In the genomic region with DNA sequence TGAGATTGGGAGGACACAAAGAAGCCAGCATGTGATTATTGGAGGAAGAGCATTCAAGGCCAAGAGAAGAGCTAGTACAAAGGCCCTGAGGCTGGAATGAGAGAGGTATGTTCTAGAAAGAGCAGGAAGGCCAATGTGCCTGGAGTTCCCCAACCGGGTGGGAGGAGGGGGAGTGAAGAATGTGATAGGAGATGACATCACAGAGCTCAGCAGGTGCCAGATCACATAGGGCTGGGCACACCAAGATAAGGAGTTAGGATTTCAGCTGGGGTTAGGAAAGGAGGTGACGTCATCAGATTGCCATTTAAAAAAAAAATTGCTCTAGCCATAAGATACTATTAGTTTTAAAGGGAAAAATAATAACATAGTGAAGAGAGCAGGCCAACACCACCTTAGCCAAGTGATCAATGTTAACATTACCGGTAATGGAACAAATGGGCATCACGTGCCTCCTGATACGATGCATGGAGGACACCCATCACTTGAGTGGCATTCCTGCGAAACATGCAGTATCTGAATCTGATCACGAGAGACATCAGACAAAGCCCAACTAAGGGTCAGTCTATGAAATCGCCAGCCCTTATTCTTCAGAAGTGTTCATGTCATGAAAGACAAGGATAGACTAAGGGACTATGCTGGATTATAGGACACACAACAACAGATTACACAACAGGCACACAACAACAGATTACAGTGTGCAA, we compare ENCODE assay signal across 1 cellular context.
TF ChIP-seq lines count a peak whose summit lies in the region.

No MANE protein-coding gene starts in this region.

TF ChIP-seq in A549, 52 proteins besides CTCF, POLR2A, EP300 and RAD21 (continued from another document):
- TF ChIP-seq HMGXB4 (CRISPR knock-in tag; IDR thresholded peaks at IDR 0.05; ENCODE audit: borderline replicate concordance), result no peak
- TF ChIP-seq HDAC2 (IDR thresholded peaks at IDR 0.05), result no peak
- TF ChIP-seq NR3C1 (IDR thresholded peaks at IDR 0.05), result no peak
- TF ChIP-seq ZSCAN20 (CRISPR knock-in tag; IDR thresholded peaks at IDR 0.05), result no peak
- TF ChIP-seq NFE2L2 (conservative IDR thresholded peaks at IDR 0.05; ENCODE audit: low read length), result no peak
- no peak for TF ChIP-seq ATOH8 (CRISPR knock-in tag; IDR thresholded peaks at IDR 0.05; ENCODE audit: low read depth)
- TF ChIP-seq ESRRA (IDR thresholded peaks at IDR 0.05; ENCODE audit: borderline replicate concordance, low read length), result no peak
- no peak for TF ChIP-seq HOXA7 (CRISPR knock-in tag; IDR thresholded peaks at IDR 0.05)
- no peak for TF ChIP-seq PHF8 (IDR thresholded peaks at IDR 0.05; ENCODE audit: borderline replicate concordance, low read depth)
- no peak for TF ChIP-seq RARB (CRISPR knock-in tag; IDR thresholded peaks at IDR 0.05)
- TF ChIP-seq PBX3 (IDR thresholded peaks at IDR 0.05), result no peak
- TF ChIP-seq JUN (IDR thresholded peaks at IDR 0.05), result no peak
- TF ChIP-seq HOXB13 (CRISPR knock-in tag; IDR thresholded peaks at IDR 0.05; ENCODE audit: low read depth), result no peak
- 0 out of 3 replicates have a peak, but pooled peaks have one; percentile 6 for TF ChIP-seq SMC3 (IDR thresholded peaks at IDR 0.05)
- no peak for TF ChIP-seq NPAS2 (CRISPR knock-in tag; IDR thresholded peaks at IDR 0.05; ENCODE audit: borderline replicate concordance)
- TF ChIP-seq, protein P1, sequence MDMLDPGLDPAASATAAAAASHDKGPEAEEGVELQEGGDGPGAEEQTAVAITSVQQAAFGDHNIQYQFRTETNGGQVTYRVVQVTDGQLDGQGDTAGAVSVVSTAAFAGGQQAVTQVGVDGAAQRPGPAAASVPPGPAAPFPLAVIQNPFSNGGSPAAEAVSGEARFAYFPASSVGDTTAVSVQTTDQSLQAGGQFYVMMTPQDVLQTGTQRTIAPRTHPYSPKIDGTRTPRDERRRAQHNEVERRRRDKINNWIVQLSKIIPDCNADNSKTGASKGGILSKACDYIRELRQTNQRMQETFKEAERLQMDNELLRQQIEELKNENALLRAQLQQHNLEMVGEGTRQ (IDR thresholded peaks at IDR 0.05), result no peak
- peak; percentile 28; the same call in 1 of the 2 replicates for TF ChIP-seq JUNB (IDR thresholded peaks at IDR 0.05)
- TF ChIP-seq RNF2 (IDR thresholded peaks at IDR 0.05; ENCODE audit: borderline replicate concordance, low read depth), result no peak
